In the genomic region with DNA sequence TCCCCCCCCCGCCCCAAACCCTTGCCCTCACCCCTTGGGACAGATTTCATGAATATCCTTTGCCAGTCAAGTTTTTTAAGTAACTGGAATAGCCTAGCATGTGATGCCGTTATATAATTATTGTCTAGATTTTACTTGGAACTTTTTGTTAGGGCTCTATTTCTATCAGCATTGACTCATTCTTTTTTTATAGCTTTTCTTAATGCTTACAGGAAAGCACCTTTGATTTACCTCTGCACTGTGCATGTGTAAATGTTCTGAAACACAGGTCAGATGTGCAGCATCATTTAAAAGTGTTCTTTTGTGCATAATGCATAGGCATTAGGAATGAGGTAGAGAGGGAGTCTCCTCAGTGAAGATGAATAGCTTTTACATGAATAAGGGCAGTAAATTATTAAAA, we compare ENCODE assay signal across 25 cellular contexts.
"Had no signal": no experiment of that assay in that cellular context is flagged by ENCODE, and none has a peak within 500 bp of the region (broad histone marks: within the 10 kb centered on the region; RNA-seq: fewer than 3 reads in every experiment).

No MANE protein-coding gene starts in this region.

- H3K9me3 ChIP-seq: colonic mucosa, esophagus muscularis mucosa, esophagus squamous epithelium, gastrocnemius medialis, gastroesophageal sphincter, heart left ventricle, heart right ventricle had no signal

- ATAC-seq: effector memory CD8-positive, alpha-beta T cell; esophagus mucosa; foreskin keratinocyte; gastrocnemius medialis; gastroesophageal sphincter; heart left ventricle; heart right ventricle had no signal

- H3K27ac ChIP-seq: colonic mucosa, coronary artery, dorsolateral prefrontal cortex, epithelial cell of prostate, esophagus muscularis mucosa, esophagus squamous epithelium, foreskin keratinocyte, gastrocnemius medialis, gastroesophageal sphincter, heart left ventricle, heart right ventricle had no signal

- DNase-seq: colonic mucosa; cortex of kidney; dermis blood vessel endothelial cell; dorsolateral prefrontal cortex; effector CD4-positive, alpha-beta T cell; effector CD8-positive, alpha-beta T cell; effector memory CD4-positive, alpha-beta T cell; effector memory CD8-positive, alpha-beta T cell; endodermal cell; erythroblast; esophagus squamous epithelium; foreskin fibroblast; foreskin keratinocyte; foreskin melanocyte; gastrocnemius medialis; glutamatergic neuron; head of caudate nucleus; heart left ventricle; heart right ventricle had no signal

- H3K4me3 ChIP-seq: colonic mucosa, coronary artery, dorsolateral prefrontal cortex, esophagus muscularis mucosa, esophagus squamous epithelium, gastrocnemius medialis, gastroesophageal sphincter, heart left ventricle, heart right ventricle had no signal

- H3K36me3 ChIP-seq: colonic mucosa, esophagus muscularis mucosa, esophagus squamous epithelium, gastrocnemius medialis, gastroesophageal sphincter, heart left ventricle, heart right ventricle had no signal

- H3K27me3 Mint-ChIP-seq: dendritic cell treated with granulocyte-macrophage colony-stimulating factor and Interleukin-4, amounts not matched to agents 40 ng/mL and 50 ng/mL, for 4 days; effector memory CD8-positive, alpha-beta T cell had no signal

- H3K27ac Mint-ChIP-seq: dendritic cell treated with granulocyte-macrophage colony-stimulating factor and Interleukin-4, amounts not matched to agents 40 ng/mL and 50 ng/mL, for 4 days; effector memory CD8-positive, alpha-beta T cell; endodermal cell had no signal

- H3K27me3 ChIP-seq: colonic mucosa, dorsolateral prefrontal cortex, esophagus muscularis mucosa, esophagus squamous epithelium, foreskin keratinocyte, gastrocnemius medialis, gastroesophageal sphincter, heart left ventricle, heart right ventricle had no signal

- H3K4me3 Mint-ChIP-seq: dendritic cell treated with granulocyte-macrophage colony-stimulating factor and Interleukin-4, amounts not matched to agents 40 ng/mL and 50 ng/mL, for 4 days; effector memory CD8-positive, alpha-beta T cell; endodermal cell had no signal

- H3K4me1 ChIP-seq: colonic mucosa, esophagus muscularis mucosa, esophagus squamous epithelium, foreskin keratinocyte, gastrocnemius medialis, gastroesophageal sphincter, heart left ventricle, heart right ventricle had no signal
